14 cellular contexts compared by ENCODE assay signal in genomic region chr3:127780536-127781400, GRCh38. TPM values are rescaled to one million over a fixed set of nuclear protein-coding genes. Genes with fewer than 3 reads are reported as not detected.
DNase-seq lines count a peak whose midpoint lies in the region; ATAC-seq and TF ChIP-seq lines count a peak whose summit lies in the region.
"Had no signal": no experiment of that assay in that cellular context is flagged by ENCODE, and none has a peak within 500 bp of the region (broad histone marks: within the 10 kb centered on the region; RNA-seq: fewer than 3 reads in every experiment).

No MANE protein-coding gene starts in this region.

- H3K36me3 Mint-ChIP-seq in chondrocyte (ENCODE audit: low read depth) (peaks cover 6% of the 10 kb centered on the region), osteocyte (ENCODE audit: unreplicated experiment) (peaks cover 22% of the 10 kb centered on the region)

- H3K27ac Mint-ChIP-seq in chondrocyte (ENCODE audit: unreplicated experiment) = peak overlapping the region; percentile 93
- peak overlapping the region; percentile 90 for H3K27ac Mint-ChIP-seq in osteocyte (ENCODE audit: unreplicated experiment)
- H3K27ac Mint-ChIP-seq: nephron progenitor cell, T-helper 17 cell had no signal

- H3K4me1 Mint-ChIP-seq in chondrocyte (ENCODE audit: low read depth) (peaks cover 58% of the 10 kb centered on the region), osteocyte (ENCODE audit: unreplicated experiment) (peaks cover 71% of the 10 kb centered on the region)
- H3K4me1 Mint-ChIP-seq: T-helper 17 cell had no signal

- H3K4me3 Mint-ChIP-seq in chondrocyte (ENCODE audit: unreplicated experiment) = no peak overlapping the region
- H3K4me3 Mint-ChIP-seq in osteocyte (ENCODE audit: unreplicated experiment) = no peak overlapping the region
- H3K4me3 Mint-ChIP-seq: nephron progenitor cell, T-helper 17 cell had no signal

- H3K27ac ChIP-seq in left ventricle myocardium inferior (replicated peaks) (peak overlapping the region; percentile 64), vagina (peak overlapping the region; percentile 33)

- ATAC-seq in Right ventricle myocardium superior (ENCODE audit: poor library complexity) (no peak), GM18511 (IDR thresholded peaks at IDR 0.05; ENCODE audit: unreplicated experiment) (no peak)
- ATAC-seq: left lobe of liver, T-helper 17 cell had no signal

- H3K27me3 ChIP-seq in left ventricle myocardium inferior (ENCODE audit: low read depth) = no peaks in the 10 kb centered on the region
- H3K27me3 ChIP-seq in vagina = no peaks in the 10 kb centered on the region

- no peak for DNase-seq in left ventricle myocardium inferior
- DNase-seq in Right ventricle myocardium superior = no peak
- no peak for DNase-seq in chondrocyte (ENCODE audit: low spot score)
- DNase-seq in osteocyte (ENCODE audit: extremely low spot score, unreplicated experiment) = no peak
- no peak for DNase-seq in vagina (ENCODE audit: extremely low spot score in 2 of 2)
- DNase-seq in activated naive CD4-positive, alpha-beta T cell treated with anti-CD3 and anti-CD28 coated beads, Interleukin-2, amount 50 U/mL, for 16 hours = no peak
- DNase-seq in AG08396 (ENCODE audit: low spot score) = no peak
- DNase-seq: activated T-cell treated with anti-CD3 and anti-CD28 coated beads, Interleukin-2, amount 50 U/mL, for 48 hours; anterior cingulate cortex; NCI-H1417 treated with DMSO at 0.1 percent for 48 hours; nephron progenitor cell; T-helper 17 cell had no signal

- H3K9me3 ChIP-seq in left ventricle myocardium inferior (replicated peaks) = peaks cover 6% of the 10 kb centered on the region
- H3K9me3 ChIP-seq in vagina = no peaks in the 10 kb centered on the region

- H3K4me3 ChIP-seq in left ventricle myocardium inferior = no peak overlapping the region
- H3K4me3 ChIP-seq in vagina = no peak overlapping the region

- no peak for TF ChIP-seq POLR2A in vagina (IDR thresholded peaks at IDR 0.05)

- intact Hi-C loops in left ventricle myocardium inferior (cut with micrococcal nuclease) (no loop called here), Right ventricle myocardium superior (cut with DNase I) (no loop called here), vagina (cut with DNase I) (no loop called here)

- H3K27me3 Mint-ChIP-seq in chondrocyte (ENCODE audit: low read depth) (no peaks in the 10 kb centered on the region), osteocyte (ENCODE audit: unreplicated experiment) (no peaks in the 10 kb centered on the region)

- H3K4me1 ChIP-seq in left ventricle myocardium inferior (peaks cover 93% of the 10 kb centered on the region), vagina (peaks cover 39% of the 10 kb centered on the region)

- H3K9me3 Mint-ChIP-seq in chondrocyte (ENCODE audit: low read depth) = no peaks in the 10 kb centered on the region
- no peaks in the 10 kb centered on the region for H3K9me3 Mint-ChIP-seq in osteocyte (ENCODE audit: unreplicated experiment)

- H3K36me3 ChIP-seq in left ventricle myocardium inferior (peaks cover 31% of the 10 kb centered on the region), vagina (no peaks in the 10 kb centered on the region)

- no peak for TF ChIP-seq CTCF in left ventricle myocardium inferior (IDR thresholded peaks at IDR 0.05; ENCODE audit: borderline replicate concordance)
- TF ChIP-seq CTCF in chondrocyte (IDR thresholded peaks at IDR 0.05) = no peak
- TF ChIP-seq CTCF in osteocyte (IDR thresholded peaks at IDR 0.05) = no peak
- TF ChIP-seq CTCF in vagina (IDR thresholded peaks at IDR 0.05) = no peak

RNA-seq across cellular contexts. Expression of gene MGLL, which starts 41.5 kb away (rescaled TPM):
- total RNA-seq in left ventricle myocardium inferior = 67.0 TPM
- total RNA-seq in Right ventricle myocardium superior = 83.5 TPM
- total RNA-seq in chondrocyte = 36.4 to 61.0 TPM (median 59.5 TPM) in 3 replicates
- total RNA-seq in osteocyte = 102 and 112 TPM in 2 replicates
- total RNA-seq in vagina = 35.6 TPM
